Comparison of ENCODE assay signal across 8 cellular contexts in the genomic region with DNA sequence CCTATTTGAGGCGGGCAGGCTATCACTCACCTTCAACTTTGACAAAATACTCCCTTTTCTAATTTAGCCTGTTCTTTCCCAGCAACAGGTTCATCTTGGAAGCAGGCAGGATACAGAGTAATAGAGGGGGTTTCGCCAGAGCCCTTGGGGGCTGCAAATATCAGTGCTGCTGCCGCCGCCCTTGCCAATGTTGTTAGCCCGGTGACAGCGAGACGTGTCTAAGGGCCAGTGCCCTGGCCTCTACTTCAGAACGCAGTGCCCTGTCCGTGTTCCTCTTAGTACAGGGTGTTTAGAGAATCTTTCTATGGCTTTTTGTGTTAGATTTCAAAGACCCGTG. TPM values are rescaled to one million over a fixed set of nuclear protein-coding genes. Genes with fewer than 3 reads are reported as not detected.
A peak's percentile ranks its signal among the peaks of the same experiment; 100 is the strongest.
DNase-seq lines count a peak whose midpoint lies in the region; ATAC-seq and TF ChIP-seq lines count a peak whose summit lies in the region.

No MANE protein-coding gene starts in this region.

- 0% methylated on average over 10 of the region's 10 CpGs for WGBS in prostate gland

- TF ChIP-seq CTCF in 22Rv1 (IDR thresholded peaks at IDR 0.05) (no peak), prostate gland (IDR thresholded peaks at IDR 0.05) (no peak)

- DNase-seq in HCEC 1CT (peak; percentile 12), Right ventricle myocardium inferior (ENCODE audit: missing footprints) (no peak), prostate gland (ENCODE audit: low spot score) (peak; percentile 26), NCI-H1436 treated with DMSO at 0.1 percent for 48 hours (lab: John Stamatoyannopoulos, UW) (no peak), SW 1271 (lab: John Stamatoyannopoulos, UW) (no peak)
- DNase-seq in activated T-cell treated with anti-CD3 and anti-CD28 coated beads, Interleukin-2, amount 50 U/mL, for 24 hours = no peak

- H3K9me3 Mint-ChIP-seq in activated T-cell treated with anti-CD3 and anti-CD28 coated beads, Interleukin-2, amount 50 U/mL, for 24 hours = no peaks in the 10 kb centered on the region

- ATAC-seq in Right ventricle myocardium inferior (peak; percentile 26), GM19395 (IDR thresholded peaks at IDR 0.05; ENCODE audit: unreplicated experiment) (no peak)

- peaks cover 47% of the 10 kb centered on the region for H3K4me1 Mint-ChIP-seq in activated T-cell treated with anti-CD3 and anti-CD28 coated beads, Interleukin-2, amount 50 U/mL, for 24 hours (ENCODE audit: low read depth)

- H3K4me1 ChIP-seq in prostate gland (replicated peaks) = peaks cover 18% of the 10 kb centered on the region

- H3K4me3 Mint-ChIP-seq in activated T-cell treated with anti-CD3 and anti-CD28 coated beads, Interleukin-2, amount 50 U/mL, for 24 hours = peak overlapping the region; percentile 86

- intact Hi-C loops in Right ventricle myocardium inferior (cut with DNase I) (loop anchor here (1.0 to 5.0 kb wide), 4 partner anchors 75 to 356 kb away; a partner anchor contains a TSS), prostate gland (cut with DNase I) (loop anchor here (2.0 to 10.0 kb wide), 2 partner anchors 114 to 318 kb away; a partner anchor contains a TSS)

- H3K27me3 Mint-ChIP-seq in activated T-cell treated with anti-CD3 and anti-CD28 coated beads, Interleukin-2, amount 50 U/mL, for 24 hours = no peaks in the 10 kb centered on the region

- H3K27me3 ChIP-seq in prostate gland (replicated peaks; ENCODE audit: insufficient read depth) = no peaks in the 10 kb centered on the region

- peak overlapping the region; percentile 79 to 84 for H3K4me3 ChIP-seq in prostate gland

- peak overlapping the region; percentile 92 for H3K27ac Mint-ChIP-seq in activated T-cell treated with anti-CD3 and anti-CD28 coated beads, Interleukin-2, amount 50 U/mL, for 24 hours

- peak overlapping the region; percentile 94 for H3K27ac ChIP-seq in 22Rv1
- H3K27ac ChIP-seq in prostate gland = peak overlapping the region; percentile 91 to 95

- TF ChIP-seq POLR2A in prostate gland (IDR thresholded peaks at IDR 0.05) = no peak

- no peaks in the 10 kb centered on the region for H3K9me3 ChIP-seq in prostate gland

- H3K36me3 Mint-ChIP-seq in activated T-cell treated with anti-CD3 and anti-CD28 coated beads, Interleukin-2, amount 50 U/mL, for 24 hours (ENCODE audit: low read depth) = peaks cover 78% of the 10 kb centered on the region

- no peaks in the 10 kb centered on the region for H3K36me3 ChIP-seq in prostate gland

RNA-seq across cellular contexts. Expression of a gene that starts 0.7 kb away (rescaled TPM):
- 28.4 TPM for total RNA-seq in Right ventricle myocardium inferior
- 10 to 100 TPM; 60.7 to 83.8 TPM for total RNA-seq in prostate gland

RNA-seq across cellular contexts. Expression of a gene that starts 1.2 kb away (rescaled TPM):
- total RNA-seq in Right ventricle myocardium inferior = 94.1 TPM
- 10 to 100 TPM; 86.3 to 90.6 TPM for total RNA-seq in prostate gland

Comparison
In these comparisons a context has a peak if more than half of its experiments do, and no peak if none do; other contexts are left out.
1. DNase-seq: peak in HCEC 1CT (single experiment) and prostate gland (single experiment); none in activated T-cell treated with anti-CD3 and anti-CD28 coated beads, Interleukin-2, amount 50 U/mL, for 24 hours (single experiment), Right ventricle myocardium inferior (single experiment), NCI-H1436 treated with DMSO at 0.1 percent for 48 hours (single experiment) and SW 1271 (0 of 2).